10 cellular contexts compared by ENCODE assay signal in genomic region chr16:3152022-3152272, GRCh38. TPM values are rescaled to one million over a fixed set of nuclear protein-coding genes. Genes with fewer than 3 reads are reported as not detected.
A peak's percentile ranks its signal among the peaks of the same experiment; 100 is the strongest.
DNase-seq lines count a peak whose midpoint lies in the region; ATAC-seq and TF ChIP-seq lines count a peak whose summit lies in the region.
"Had no signal": no experiment of that assay in that cellular context is flagged by ENCODE, and none has a peak within 500 bp of the region (broad histone marks: within the 10 kb centered on the region; RNA-seq: fewer than 3 reads in every experiment).

No MANE protein-coding gene starts in this region.

- intact Hi-C loops in activated B cell treated with CpG ODN at 0.5 μM for 24 hours (cut with micrococcal nuclease) = loop anchor here (1.0 to 10.0 kb wide), 5 partner anchors 14 to 1187 kb away; partner anchors contain the start of genes RNF151, RPS2 and SLX4

- H3K27ac Mint-ChIP-seq in activated B cell treated with CpG ODN at 0.5 μM for 24 hours (peak overlapping the region; percentile 93), glutamatergic neuron (ENCODE audit: unreplicated experiment) (peak overlapping the region; percentile 90)
- peak overlapping the region; percentile 56 for H3K27ac Mint-ChIP-seq in stimulated activated memory B cell treated with anti-CD40 and anti-IgM and Interleukin-4, amounts not matched to agents 10 μg/mL and 1 μg/mL and 100 μg/mL, for 72 hours

- H3K4me3 Mint-ChIP-seq in activated B cell treated with CpG ODN at 0.5 μM for 24 hours (peak overlapping the region; percentile 85), glutamatergic neuron (ENCODE audit: unreplicated experiment) (peak overlapping the region; percentile 90)
- H3K4me3 Mint-ChIP-seq in stimulated activated memory B cell treated with anti-CD40 and anti-IgM and Interleukin-4, amounts not matched to agents 10 μg/mL and 1 μg/mL and 100 μg/mL, for 72 hours = peak overlapping the region; percentile 69

- H3K9me3 Mint-ChIP-seq in activated B cell treated with CpG ODN at 0.5 μM for 24 hours (peaks cover 3% of the 10 kb centered on the region), glutamatergic neuron (ENCODE audit: unreplicated experiment) (peaks cover 25% of the 10 kb centered on the region)
- H3K9me3 Mint-ChIP-seq in stimulated activated memory B cell treated with anti-CD40 and anti-IgM and Interleukin-4, amounts not matched to agents 10 μg/mL and 1 μg/mL and 100 μg/mL, for 72 hours = peaks cover 6% of the 10 kb centered on the region

- CTCF ChIA-PET in activated B cell treated with CpG ODN at 0.5 μM for 24 hours (lab: Charles Lee) = interaction anchor here (0.7 to 1.1 kb wide), 4 partner anchors 14 to 124 kb away, joined by 3 to 4 read pairs (median 3); no protein-coding TSS in a partner anchor

- no peak for TF ChIP-seq CTCF in activated B cell treated with CpG ODN at 0.5 μM for 24 hours (IDR thresholded peaks at IDR 0.05)
- TF ChIP-seq CTCF in glutamatergic neuron (IDR thresholded peaks at IDR 0.05; ENCODE audit: partially characterized antibody, unreplicated experiment) = no peak

- H3K36me3 Mint-ChIP-seq in activated B cell treated with CpG ODN at 0.5 μM for 24 hours (ENCODE audit: low read depth) (peaks cover 7% of the 10 kb centered on the region), glutamatergic neuron (ENCODE audit: unreplicated experiment) (no peaks in the 10 kb centered on the region)
- no peaks in the 10 kb centered on the region for H3K36me3 Mint-ChIP-seq in stimulated activated memory B cell treated with anti-CD40 and anti-IgM and Interleukin-4, amounts not matched to agents 10 μg/mL and 1 μg/mL and 100 μg/mL, for 72 hours

- H3K27me3 Mint-ChIP-seq in activated B cell treated with CpG ODN at 0.5 μM for 24 hours = no peaks in the 10 kb centered on the region
- H3K27me3 Mint-ChIP-seq in glutamatergic neuron (ENCODE audit: unreplicated experiment) = peaks cover 33% of the 10 kb centered on the region
- H3K27me3 Mint-ChIP-seq in stimulated activated memory B cell treated with anti-CD40 and anti-IgM and Interleukin-4, amounts not matched to agents 10 μg/mL and 1 μg/mL and 100 μg/mL, for 72 hours = no peaks in the 10 kb centered on the region

- POLR2A ChIA-PET in activated B cell treated with CpG ODN at 0.5 μM for 24 hours (lab: Charles Lee) = interaction anchor here (1.3 kb wide), 1 partner anchor 32 kb away, joined by 8 read pairs; no protein-coding TSS in a partner anchor

- DNase-seq in NCI-H146 (lab: John Stamatoyannopoulos, UW) = peak; percentile 69
- DNase-seq in NCI-H146 treated with DMSO at 0.1 percent for 48 hours (lab: John Stamatoyannopoulos, UW; ENCODE audit: unreplicated experiment) = no peak
- DNase-seq in activated B cell treated with CpG ODN at 0.5 μM for 24 hours = no peak
- no peak for DNase-seq in glutamatergic neuron
- DNase-seq in SHP77 treated with DMSO at 0.1 percent for 48 hours (lab: John Stamatoyannopoulos, UW) = no peak

- ATAC-seq in activated B cell treated with CpG ODN at 0.5 μM for 24 hours (ENCODE audit: low read depth) (no peak), GM21447 (IDR thresholded peaks at IDR 0.05; ENCODE audit: unreplicated experiment) (no peak), GM19455 (IDR thresholded peaks at IDR 0.05; ENCODE audit: unreplicated experiment) (no peak)
- ATAC-seq in stimulated activated memory B cell treated with anti-CD40 and anti-IgM and Interleukin-4, amounts not matched to agents 10 μg/mL and 1 μg/mL and 100 μg/mL, for 72 hours = no peak

- peaks cover 25% of the 10 kb centered on the region for H3K4me1 Mint-ChIP-seq in activated B cell treated with CpG ODN at 0.5 μM for 24 hours
- H3K4me1 Mint-ChIP-seq in glutamatergic neuron (ENCODE audit: low read depth, unreplicated experiment) = peaks cover 5% of the 10 kb centered on the region
- peaks cover 31% of the 10 kb centered on the region for H3K4me1 Mint-ChIP-seq in stimulated activated memory B cell treated with anti-CD40 and anti-IgM and Interleukin-4, amounts not matched to agents 10 μg/mL and 1 μg/mL and 100 μg/mL, for 72 hours

RNA-seq across cellular contexts. Expression of gene ZNF213, which starts 17.1 kb away (rescaled TPM):
- total RNA-seq in activated B cell treated with CpG ODN at 0.5 μM for 24 hours (5.6 and 5.7 TPM in 2 replicates), glutamatergic neuron (ENCODE audit: unreplicated experiment) (18.7 TPM)

RNA-seq across cellular contexts. Expression of gene OR1F1, which starts 36.1 kb away (rescaled TPM):
- total RNA-seq in activated B cell treated with CpG ODN at 0.5 μM for 24 hours (not detected in 2 replicates), glutamatergic neuron (ENCODE audit: unreplicated experiment) (not detected)
- total RNA-seq: A172, liver had no signal

RNA-seq across cellular contexts. Expression of gene ZNF205, which starts 39.6 kb away (rescaled TPM):
- total RNA-seq in activated B cell treated with CpG ODN at 0.5 μM for 24 hours = not detected in 2 replicates
- total RNA-seq in glutamatergic neuron (ENCODE audit: unreplicated experiment) = 31.6 TPM

RNA-seq across cellular contexts. Expression of gene ZSCAN10, which starts 52.9 kb away (rescaled TPM):
- total RNA-seq in activated B cell treated with CpG ODN at 0.5 μM for 24 hours = not detected in 2 replicates
- total RNA-seq in glutamatergic neuron (ENCODE audit: unreplicated experiment) = 0.74 TPM
- total RNA-seq: A172, liver had no signal

Comparison
In these comparisons a context has a peak if more than half of its experiments do, and no peak if none do; other contexts are left out.
1. RNA of gene ZNF205, which starts 39.6 kb away (total RNA-seq): 31.6 TPM in glutamatergic neuron (single experiment); not detected in activated B cell treated with CpG ODN at 0.5 μM for 24 hours; every median in the first group is over 10 times any median in the second.
2. Peak in every context shown above with its lines, with median percentiles within 50 percentile points of each other: H3K27ac Mint-ChIP-seq and H3K4me3 Mint-ChIP-seq.